ENCODE assay signal across 18 cellular contexts in the genomic region with DNA sequence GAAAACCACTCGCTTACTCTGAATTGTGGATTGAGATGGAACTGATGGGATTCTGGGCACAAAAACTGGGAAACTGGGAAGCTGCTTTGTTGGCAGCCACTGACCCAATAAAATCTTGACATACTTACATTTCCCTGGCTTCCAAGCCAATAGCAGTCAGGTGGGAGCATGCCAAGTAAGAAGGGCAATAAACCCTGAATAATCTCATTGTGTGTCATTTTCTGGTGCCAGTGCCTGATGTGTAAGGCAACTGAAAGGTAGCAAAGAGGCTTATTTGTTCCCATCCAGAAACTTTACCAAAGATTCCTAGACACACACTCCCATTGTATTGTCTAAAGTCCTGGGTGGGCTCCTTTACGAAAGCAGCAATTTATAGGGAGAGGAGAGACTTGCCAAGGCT.
DNase-seq lines count a peak whose midpoint lies in the region; ATAC-seq and TF ChIP-seq lines count a peak whose summit lies in the region.
"Had no signal": no experiment of that assay in that cellular context is flagged by ENCODE, and none has a peak within 500 bp of the region (broad histone marks: within the 10 kb centered on the region; RNA-seq: fewer than 3 reads in every experiment).

No MANE protein-coding gene starts in this region.

- TF ChIP-seq CTCF in mammary epithelial cell (conservative IDR thresholded peaks at IDR 0.05 in 1 of 2, IDR thresholded peaks at IDR 0.05 in 1 of 2; ENCODE audit: extremely low read depth in 1 of 2, insufficient read depth in 1 of 2, low read depth in 1 of 2, low read length in 2 of 2): no peak
- TF ChIP-seq CTCF in breast epithelium (IDR thresholded peaks at IDR 0.05): no peak
- TF ChIP-seq CTCF in OCI-LY7 (conservative IDR thresholded peaks at IDR 0.05; ENCODE audit: low read length): no peak

- CTCF ChIA-PET in mammary epithelial cell (lab: Charles Lee; ENCODE audit: low non-redundant PET) (no interaction called here), OCI-LY7 (lab: Charles Lee; ENCODE audit: unreplicated experiment) (no interaction called here)

- H4K20me1 ChIP-seq in mammary epithelial cell (ENCODE audit: insufficient read depth, low read length) (no peaks in the 10 kb centered on the region), OCI-LY7 (ENCODE audit: insufficient read depth, low read length) (no peaks in the 10 kb centered on the region)

- intact Hi-C loops in mammary epithelial cell (cut with micrococcal nuclease): no loop called here
- intact Hi-C loops in breast epithelium (cut with DNase I; ENCODE audit: low total_unique reads): no loop called here
- intact Hi-C loops in left colon (cut with DNase I, micrococcal nuclease): no loop called here
- intact Hi-C loops in OCI-LY7 (cut with micrococcal nuclease; ENCODE audit: unreplicated experiment): no loop called here

- no peak overlapping the region for H3K4me3 ChIP-seq in mammary epithelial cell (replicated peaks in 1 of 3; ENCODE audit: insufficient read depth in 1 of 3, low read depth in 2 of 3, low read length in 3 of 3)
- H3K4me3 ChIP-seq in breast epithelium: no peak overlapping the region
- H3K4me3 ChIP-seq in OCI-LY7 (ENCODE audit: low read depth, low read length, poor library complexity, severe bottlenecking): no peak overlapping the region

- no peaks in the 10 kb centered on the region for H3K79me2 ChIP-seq in mammary epithelial cell (ENCODE audit: insufficient read depth, low read length)
- no peaks in the 10 kb centered on the region for H3K79me2 ChIP-seq in OCI-LY7 (ENCODE audit: insufficient read depth, low read depth, low read length)

- no peak overlapping the region for H2AFZ ChIP-seq in mammary epithelial cell (ENCODE audit: low read depth, low read length)
- H2AFZ ChIP-seq in OCI-LY7 (ENCODE audit: low read length): no peak overlapping the region

- dilution Hi-C loops in mammary epithelial cell (cut with HindIII; ENCODE audit: low sequenced_read_pairs): no loop called here

- no peak overlapping the region for H3K4me2 ChIP-seq in mammary epithelial cell (ENCODE audit: insufficient read depth, low read depth, low read length)
- no peak overlapping the region for H3K4me2 ChIP-seq in OCI-LY7 (ENCODE audit: low read length)

- 38% methylated on average over 2 of the region's 2 CpGs for WGBS in mammary epithelial cell (ENCODE audit: low coverage, missing lambda C conversion rate)

- H3K9me2 ChIP-seq in OCI-LY7 (ENCODE audit: insufficient read depth, low read length): no peaks in the 10 kb centered on the region

- in situ Hi-C loops in mammary epithelial cell (cut with MboI; ENCODE audit: low sequenced_read_pairs in 2 of 2): no loop called here

- peak; percentile 45 for ATAC-seq in left colon
- ATAC-seq: HCT116 had no signal

- no peaks in the 10 kb centered on the region for H3K4me1 ChIP-seq in mammary epithelial cell (ENCODE audit: insufficient read depth, low read length)
- no peaks in the 10 kb centered on the region for H3K4me1 ChIP-seq in breast epithelium
- H3K4me1 ChIP-seq in OCI-LY7 (ENCODE audit: insufficient read depth, low read length, poor library complexity, severe bottlenecking): no peaks in the 10 kb centered on the region

- DNase-seq in mammary epithelial cell: no peak
- DNase-seq in breast epithelium (ENCODE audit: low spot score in 2 of 2): no peak
- peak; percentile 48 for DNase-seq in RPMI7951 (ENCODE audit: low read depth)
- no peak for DNase-seq in left colon
- DNase-seq in iPS-NIHi7 (ENCODE audit: extremely low spot score): no peak
- DNase-seq in OCI-LY7 (ENCODE audit: low spot score): no peak
- DNase-seq in NCI-H1694 treated with DMSO at 0.1 percent for 48 hours (lab: John Stamatoyannopoulos, UW): no peak
- DNase-seq in OCI-M1 (lab: John Stamatoyannopoulos, UW): no peak
- DNase-seq: AML-193; CD8-positive, alpha-beta memory T cell; GDM1; NCI-H1436; NCI-H524 treated with DMSO at 0.1 percent for 48 hours; NCI-H82; SIG-M5; T-helper 1 cell had no signal

- H3K9ac ChIP-seq in mammary epithelial cell (ENCODE audit: insufficient read depth, low read length): no peak overlapping the region

- BruUV-seq in mammary epithelial cell (replicated peaks; lab: Mats Ljungman, UMichigan) (TSS peak; percentile 98), OCI-LY7 (replicated peaks; lab: Mats Ljungman, UMichigan) (no TSS peak)

- H3K27me3 ChIP-seq in mammary epithelial cell (ENCODE audit: insufficient read depth, low read length): peaks cover 1% of the 10 kb centered on the region
- no peaks in the 10 kb centered on the region for H3K27me3 ChIP-seq in breast epithelium

- H3K9me3 ChIP-seq in mammary epithelial cell (replicated peaks; ENCODE audit: insufficient read depth, low read length) (no peaks in the 10 kb centered on the region), breast epithelium (no peaks in the 10 kb centered on the region), OCI-LY7 (ENCODE audit: low read length) (no peaks in the 10 kb centered on the region)

- no peaks in the 10 kb centered on the region for H3K36me3 ChIP-seq in mammary epithelial cell (ENCODE audit: insufficient read depth, low read length)
- H3K36me3 ChIP-seq in breast epithelium: no peaks in the 10 kb centered on the region
- no peaks in the 10 kb centered on the region for H3K36me3 ChIP-seq in OCI-LY7 (ENCODE audit: insufficient read depth, low read length)

- H3K27ac ChIP-seq in mammary epithelial cell (ENCODE audit: insufficient read depth, low read depth, low read length) (no peak overlapping the region), breast epithelium (no peak overlapping the region), OCI-LY7 (ENCODE audit: low read depth, low read length, poor library complexity, severe bottlenecking) (no peak overlapping the region)
- H3K27ac ChIP-seq: C4-2B had no signal

- POLR2A ChIA-PET in OCI-LY7 (lab: Charles Lee): no interaction called here

- no peak for TF ChIP-seq POLR2A in breast epithelium (IDR thresholded peaks at IDR 0.05)
